8 cellular contexts compared by ENCODE assay signal in genomic region chr7:66995045-66995776, GRCh38. TPM values are rescaled to one million over a fixed set of nuclear protein-coding genes. Genes with fewer than 3 reads are reported as not detected.
DNase-seq lines count a peak whose midpoint lies in the region; ATAC-seq, FAIRE-seq and TF ChIP-seq lines count a peak whose summit lies in the region.
"Not testable (repeated sequence)": the region's sequence is repeated elsewhere in the genome, so short reads cannot be mapped to it uniquely, and the experiment has no call there.

Gene SBDS, minus strand, starts transcription at chr7:66995586. Its CDS starts 169 bp downstream, at chr7:66995417.

- H3K27me3 ChIP-seq in adrenal gland, heart left ventricle: not testable (repeated sequence)

- not testable (repeated sequence) for H3K27me3 Mint-ChIP-seq in type B pancreatic cell

- H3K4me3 ChIP-seq in adrenal gland (peak within 1 kb of the TSS; percentile 78 to 87 (median 84)), heart left ventricle (peak within 1 kb of the TSS; percentile 69 to 95 (median 86))

- peaks cover 13% of the 10 kb centered on the region for H3K36me3 Mint-ChIP-seq in type B pancreatic cell

- 0 to 1% (median 0%) methylated on average over 11 to 59 of the region's 59 CpGs for WGBS in adrenal gland, 4 donors
- WGBS in heart left ventricle, 4 donors: 0 to 1% (median 0%) methylated on average over 35 to 59 of the region's 59 CpGs

- H3K27ac ChIP-seq in adrenal gland (peak within 1 kb of the TSS; percentile 99 to 100 (median 100)), heart left ventricle (peak within 1 kb of the TSS; percentile 96 to 100 (median 98))

- DNase-seq in GM12891 (ENCODE audit: insufficient read length, low spot score) (peak; percentile 32), NCI-H146 (lab: John Stamatoyannopoulos, UW) (peak; percentile 98), T-helper 1 cell (peak; percentile 81 to 99 (median 91)), adrenal gland (peak; percentile 94 to 99 (median 97)), heart left ventricle (peak; percentile 94 to 97 (median 95)), pons (ENCODE audit: low spot score) (peak; percentile 99), type B pancreatic cell (ENCODE audit: extremely low spot score, unreplicated experiment) (peak; percentile 90)

- H3K4me1 ChIP-seq in adrenal gland (replicated peaks in 1 of 2) (peaks cover 9 to 22% of the 10 kb centered on the region in 2 donors), heart left ventricle (peaks cover 0 to 26% (median 21%) of the 10 kb centered on the region in 12 donors)

- not testable (repeated sequence) for H3K9me3 ChIP-seq in adrenal gland (replicated peaks in 1 of 3); heart left ventricle

- FAIRE-seq in GM12891 (lab: Jason Lieb, UNC): peak; percentile 98

- not testable (repeated sequence) for H3K9me3 Mint-ChIP-seq in type B pancreatic cell

- intact Hi-C loops in adrenal gland (cut with DNase I): not testable (repeated sequence)
- intact Hi-C loops in heart left ventricle (cut with DNase I): loop anchor here in 2 of 10 donors (10.0 kb wide), 2 partner anchors 150 to 340 kb away; no protein-coding TSS in a partner anchor

- H3K4me3 Mint-ChIP-seq in type B pancreatic cell: peak within 1 kb of the TSS; percentile 99

- not testable (repeated sequence) for H3K4me1 Mint-ChIP-seq in type B pancreatic cell (ENCODE audit: unreplicated experiment)

- ATAC-seq in HG02852 (IDR thresholded peaks at IDR 0.05; ENCODE audit: unreplicated experiment) (peak; percentile 61), heart left ventricle (peak; percentile 82 to 89 (median 86))

- H3K27ac Mint-ChIP-seq in type B pancreatic cell: peak within 1 kb of the TSS; percentile 100

- TF ChIP-seq POLR2A in GM12891 (IDR thresholded peaks at IDR 0.05; ENCODE audit: low read depth, low read length): peak; percentile 86
- TF ChIP-seq POLR2A in adrenal gland (IDR thresholded peaks at IDR 0.05): peak; percentile 99 to 100
- TF ChIP-seq POLR2A in heart left ventricle (IDR thresholded peaks at IDR 0.05): peak; percentile 84 to 98

- H3K36me3 ChIP-seq in adrenal gland (replicated peaks in 1 of 2): peaks cover 0 to 39% of the 10 kb centered on the region in 2 donors
- peaks cover 0 to 55% (median 45%) of the 10 kb centered on the region in 9 donors for H3K36me3 ChIP-seq in heart left ventricle

- TF ChIP-seq CTCF in adrenal gland (IDR thresholded peaks at IDR 0.05); type B pancreatic cell (conservative IDR thresholded peaks at IDR 0.05): not testable (repeated sequence)
- peak in 1 of 12 donors; percentile 7 for TF ChIP-seq CTCF in heart left ventricle (IDR thresholded peaks at IDR 0.05)

TF ChIP-seq in GM12891, 5 proteins besides CTCF, POLR2A, EP300 and RAD21:
- TF ChIP-seq POLR2AphosphoS5 (IDR thresholded peaks at IDR 0.05; ENCODE audit: low read depth, low read length) (peak; percentile 80), TAF1 (IDR thresholded peaks at IDR 0.05; ENCODE audit: low read depth, low read length) (peak; percentile 75; the same call in 1 of the 2 replicates), POU2F2 (IDR thresholded peaks at IDR 0.05; ENCODE audit: low read depth, low read length) (0 out of 2 replicates have a peak, but pooled peaks have one; percentile 6)

RNA-seq across cellular contexts. Expression of gene SBDS, which starts in this region (rescaled TPM):
- polyA plus RNA-seq in GM12891 (2012; ENCODE audit: low read depth, missing spikeins): 27.1 TPM
- total RNA-seq in adrenal gland: 100 to 1,000 TPM in 4 of 8 donors, 10 to 100 TPM in 4; 71.9 to 160 (median 99.3) TPM
- polyA plus RNA-seq in adrenal gland: 100 to 1,000 TPM in 1 of 3 donors, 10 to 100 TPM in 2; 71.8 to 245 (median 74.6) TPM
- total RNA-seq in heart left ventricle: 100 to 1,000 TPM; 135 to 310 (median 225) TPM
- 100 to 1,000 TPM; 154 to 308 TPM for polyA plus RNA-seq in heart left ventricle
- 50.1 and 75.7 TPM in 2 replicates for total RNA-seq in type B pancreatic cell (ENCODE audit: low replicate concordance)

Comparison
In these comparisons a context has a peak if more than half of its experiments do, and no peak if none do; other contexts are left out.
1. Peak in every context shown above with its lines: DNase-seq, ATAC-seq, H3K4me3 ChIP-seq and H3K27ac ChIP-seq.
2. DNase-seq: peak in every context shown above with its lines; median percentile 99 in pons; 98 in NCI-H146; 97 in adrenal gland; 95 in heart left ventricle; 91 in T-helper 1 cell; 90 in type B pancreatic cell; 32 in GM12891.